In the genomic region with DNA sequence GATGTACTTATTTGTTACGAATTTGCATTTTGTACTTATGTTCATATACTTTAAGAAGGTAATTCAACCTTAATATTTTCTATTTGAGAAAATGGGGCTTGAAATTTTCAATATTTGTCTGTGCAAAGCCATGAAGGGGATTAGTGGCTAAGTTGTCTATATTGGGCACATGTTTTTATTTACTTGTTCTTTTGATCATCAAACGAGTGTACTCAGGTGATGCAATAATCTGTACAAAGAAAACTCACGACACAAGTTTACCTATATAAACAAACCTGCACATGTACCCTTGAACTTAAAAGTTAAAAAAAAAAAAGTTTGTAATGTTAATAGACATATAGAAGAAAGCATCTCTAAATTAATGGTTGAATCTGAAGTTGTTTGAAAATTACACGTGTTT, we compare ENCODE assay signal across 26 cellular contexts.
"Had no signal": no experiment of that assay in that cellular context is flagged by ENCODE, and none has a peak within 500 bp of the region (broad histone marks: within the 10 kb centered on the region; RNA-seq: fewer than 3 reads in every experiment).

No MANE protein-coding gene starts in this region.

- H3K9me3 ChIP-seq: colonic mucosa, gastrocnemius medialis, ovary, psoas muscle, spleen, suprapubic skin, transverse colon, upper lobe of right lung, uterus had no signal

- H3K36me3 ChIP-seq: colonic mucosa, gastrocnemius medialis, ovary, spleen, suprapubic skin, transverse colon, upper lobe of right lung, uterus had no signal

- H3K4me1 ChIP-seq: colonic mucosa, psoas muscle, spleen, upper lobe of right lung had no signal

- H3K4me1 Mint-ChIP-seq: endodermal cell; memory B cell; naive thymus-derived CD4-positive, alpha-beta T cell; stimulated activated naive B cell treated with anti-CD40 and anti-IgM and Interleukin-4, amounts not matched to agents 10 μg/mL and 1 μg/mL and 100 μg/mL, for 72 hours had no signal

- H3K27ac Mint-ChIP-seq: dendritic cell treated with granulocyte-macrophage colony-stimulating factor and Interleukin-4, amounts not matched to agents 40 ng/mL and 50 ng/mL, for 4 days; endodermal cell; memory B cell; naive thymus-derived CD4-positive, alpha-beta T cell; nephron progenitor cell; stimulated activated naive B cell treated with anti-CD40 and anti-IgM and Interleukin-4, amounts not matched to agents 10 μg/mL and 1 μg/mL and 100 μg/mL, for 72 hours; stimulated activated naive CD8-positive, alpha-beta T cell treated with anti-CD3 and anti-CD28 coated beads, Interleukin-15, Interleukin-2, amounts not matched to agents 100 ng/mL and 50 ng/mL, for 24 hours had no signal

- DNase-seq: colonic mucosa; effector CD8-positive, alpha-beta T cell; endodermal cell; foreskin fibroblast; gastrocnemius medialis; head of caudate nucleus; kidney; midbrain; naive thymus-derived CD4-positive, alpha-beta T cell; nephron progenitor cell; nucleus accumbens; ovary; posterior cingulate gyrus; psoas muscle; right cardiac atrium; spleen; stimulated activated naive B cell treated with anti-CD40 and anti-IgM and Interleukin-4, amounts not matched to agents 10 μg/mL and 1 μg/mL and 100 μg/mL, for 72 hours; transverse colon; upper lobe of right lung; uterus had no signal

- H3K4me3 ChIP-seq: colonic mucosa, gastrocnemius medialis, lung, ovary, psoas muscle, skin epidermis, spleen, suprapubic skin, transverse colon, upper lobe of right lung, uterus had no signal

- H3K36me3 Mint-ChIP-seq: memory B cell; naive thymus-derived CD4-positive, alpha-beta T cell; stimulated activated naive B cell treated with anti-CD40 and anti-IgM and Interleukin-4, amounts not matched to agents 10 μg/mL and 1 μg/mL and 100 μg/mL, for 72 hours had no signal

- H3K27me3 Mint-ChIP-seq: dendritic cell treated with granulocyte-macrophage colony-stimulating factor and Interleukin-4, amounts not matched to agents 40 ng/mL and 50 ng/mL, for 4 days; naive thymus-derived CD4-positive, alpha-beta T cell; stimulated activated naive CD8-positive, alpha-beta T cell treated with anti-CD3 and anti-CD28 coated beads, Interleukin-15, Interleukin-2, amounts not matched to agents 100 ng/mL and 50 ng/mL, for 24 hours had no signal

- H3K9me3 Mint-ChIP-seq: endodermal cell, memory B cell had no signal

- H3K4me3 Mint-ChIP-seq: dendritic cell treated with granulocyte-macrophage colony-stimulating factor and Interleukin-4, amounts not matched to agents 40 ng/mL and 50 ng/mL, for 4 days; endodermal cell; memory B cell; naive thymus-derived CD4-positive, alpha-beta T cell; nephron progenitor cell; stimulated activated naive B cell treated with anti-CD40 and anti-IgM and Interleukin-4, amounts not matched to agents 10 μg/mL and 1 μg/mL and 100 μg/mL, for 72 hours; stimulated activated naive CD8-positive, alpha-beta T cell treated with anti-CD3 and anti-CD28 coated beads, Interleukin-15, Interleukin-2, amounts not matched to agents 100 ng/mL and 50 ng/mL, for 24 hours had no signal

- H3K27me3 ChIP-seq: colonic mucosa, gastrocnemius medialis, ovary, spleen, suprapubic skin, transverse colon, upper lobe of right lung, uterus had no signal
